In the genomic region with DNA sequence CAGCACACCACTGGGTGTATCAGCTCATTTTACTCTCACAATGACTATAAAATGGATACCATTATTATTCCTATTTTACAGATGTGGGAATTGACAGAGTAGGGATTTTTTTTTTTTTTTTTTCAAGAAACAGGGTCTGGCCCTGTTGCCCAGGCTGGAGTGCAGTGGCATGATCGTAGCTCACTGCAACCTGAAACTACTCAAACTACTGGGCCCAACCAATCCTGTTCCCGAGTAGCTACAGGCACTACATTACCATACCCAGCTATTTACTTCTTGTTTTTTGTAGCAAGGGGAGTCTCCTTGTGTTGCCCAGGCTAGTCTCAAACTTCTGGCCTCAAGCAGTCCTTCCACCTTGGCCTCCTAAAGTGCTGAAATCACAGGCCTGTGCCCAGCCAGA, we compare ENCODE assay signal across 25 cellular contexts.
"Had no signal": no experiment of that assay in that cellular context is flagged by ENCODE, and none has a peak within 500 bp of the region (broad histone marks: within the 10 kb centered on the region; RNA-seq: fewer than 3 reads in every experiment).

No MANE protein-coding gene starts in this region.

- H3K36me3 ChIP-seq: colonic mucosa, gastrocnemius medialis, heart right ventricle, left ventricle myocardium inferior, lower lobe of right lung, neutrophil, spleen, tibial artery had no signal

- H3K4me1 ChIP-seq: colonic mucosa, heart right ventricle, left ventricle myocardium inferior, lower lobe of right lung, spleen, tibial artery had no signal

- H3K27me3 ChIP-seq: colonic mucosa, gastrocnemius medialis, heart right ventricle, spleen, tibial artery had no signal

- H3K27ac Mint-ChIP-seq: memory B cell; naive thymus-derived CD4-positive, alpha-beta T cell; nephron progenitor cell; stimulated activated memory B cell treated with anti-CD40 and anti-IgM and Interleukin-4, amounts not matched to agents 10 μg/mL and 1 μg/mL and 100 μg/mL, for 72 hours; stimulated activated naive CD8-positive, alpha-beta T cell treated with anti-CD3 and anti-CD28 coated beads, Interleukin-15, Interleukin-2, amounts not matched to agents 100 ng/mL and 50 ng/mL, for 24 hours had no signal

- H3K4me3 Mint-ChIP-seq: memory B cell; naive thymus-derived CD4-positive, alpha-beta T cell; nephron progenitor cell; stimulated activated memory B cell treated with anti-CD40 and anti-IgM and Interleukin-4, amounts not matched to agents 10 μg/mL and 1 μg/mL and 100 μg/mL, for 72 hours; stimulated activated naive CD8-positive, alpha-beta T cell treated with anti-CD3 and anti-CD28 coated beads, Interleukin-15, Interleukin-2, amounts not matched to agents 100 ng/mL and 50 ng/mL, for 24 hours had no signal

- H3K27ac ChIP-seq: colonic mucosa, heart right ventricle, left ventricle myocardium inferior, lower lobe of right lung, neutrophil, spleen, tibial artery had no signal

- H3K9me3 ChIP-seq: colonic mucosa, gastrocnemius medialis, heart right ventricle, left ventricle myocardium inferior, lower lobe of right lung, neutrophil, spleen, tibial artery had no signal

- H3K27me3 Mint-ChIP-seq: memory B cell; stimulated activated memory B cell treated with anti-CD40 and anti-IgM and Interleukin-4, amounts not matched to agents 10 μg/mL and 1 μg/mL and 100 μg/mL, for 72 hours; stimulated activated naive CD8-positive, alpha-beta T cell treated with anti-CD3 and anti-CD28 coated beads, Interleukin-15, Interleukin-2, amounts not matched to agents 100 ng/mL and 50 ng/mL, for 24 hours had no signal

- H3K36me3 Mint-ChIP-seq: memory B cell; naive thymus-derived CD4-positive, alpha-beta T cell; stimulated activated memory B cell treated with anti-CD40 and anti-IgM and Interleukin-4, amounts not matched to agents 10 μg/mL and 1 μg/mL and 100 μg/mL, for 72 hours had no signal

- H3K9me3 Mint-ChIP-seq: memory B cell; naive thymus-derived CD4-positive, alpha-beta T cell; stimulated activated memory B cell treated with anti-CD40 and anti-IgM and Interleukin-4, amounts not matched to agents 10 μg/mL and 1 μg/mL and 100 μg/mL, for 72 hours; stimulated activated naive CD8-positive, alpha-beta T cell treated with anti-CD3 and anti-CD28 coated beads, Interleukin-15, Interleukin-2, amounts not matched to agents 100 ng/mL and 50 ng/mL, for 24 hours had no signal

- H3K4me3 ChIP-seq: colonic mucosa, gastrocnemius medialis, heart right ventricle, left ventricle myocardium inferior, lower lobe of right lung, spleen, tibial artery had no signal

- H3K4me1 Mint-ChIP-seq: nephron progenitor cell had no signal

- DNase-seq: colonic mucosa; dermis blood vessel endothelial cell; effector CD4-positive, alpha-beta T cell; heart right ventricle; hypothalamus; kidney; left cardiac atrium; left ventricle myocardium inferior; lower lobe of right lung; midbrain; naive thymus-derived CD4-positive, alpha-beta T cell; nephron progenitor cell; posterior cingulate gyrus; spleen; stimulated activated CD4-positive, alpha-beta T cell treated with anti-CD3 and anti-CD28 coated beads, Interleukin-15, amount 100 ng/mL, for 24 hours; stimulated activated CD4-positive, alpha-beta T cell treated with anti-CD3 and anti-CD28 coated beads, Interleukin-1b, Interleukin-23, amount 100 ng/mL, for 48 hours; stimulated activated CD4-positive, alpha-beta T cell treated with anti-CD3 and anti-CD28 coated beads, Interleukin-4, amount 100 ng/mL, for 24 hours; tibial artery had no signal

- ATAC-seq: esophagus mucosa; heart right ventricle; left cardiac atrium; lower lobe of right lung; naive thymus-derived CD4-positive, alpha-beta T cell; sciatic nerve; stimulated activated memory B cell treated with anti-CD40 and anti-IgM and Interleukin-4, amounts not matched to agents 10 μg/mL and 1 μg/mL and 100 μg/mL, for 72 hours had no signal
